8 cellular contexts compared by ENCODE assay signal in genomic region chr10:43421201-43421507, GRCh38. TPM values are rescaled to one million over a fixed set of nuclear protein-coding genes. Genes with fewer than 3 reads are reported as not detected.
DNase-seq lines count a peak whose midpoint lies in the region; ATAC-seq and TF ChIP-seq lines count a peak whose summit lies in the region.

No MANE protein-coding gene starts in this region.

- H4K8ac ChIP-seq in mesendoderm (ENCODE audit: low read depth, low read length) = no peak overlapping the region

- H3K27ac Mint-ChIP-seq in stimulated activated naive CD8-positive, alpha-beta T cell treated with anti-CD3 and anti-CD28 coated beads, Interleukin-15, Interleukin-2, amounts not matched to agents 100 ng/mL and 50 ng/mL, for 24 hours = peak overlapping the region; percentile 99

- H3K4me1 Mint-ChIP-seq in stimulated activated naive CD8-positive, alpha-beta T cell treated with anti-CD3 and anti-CD28 coated beads, Interleukin-15, Interleukin-2, amounts not matched to agents 100 ng/mL and 50 ng/mL, for 24 hours (ENCODE audit: low read depth) = peaks cover 57% of the 10 kb centered on the region

- DNase-seq in stimulated activated naive CD8-positive, alpha-beta T cell treated with anti-CD3 and anti-CD28 coated beads, Interleukin-15, Interleukin-2, amounts not matched to agents 100 U/mL and 50 U/mL, for 24 hours = no peak
- no peak for DNase-seq in body of pancreas
- DNase-seq in mesendoderm = no peak
- no peak for DNase-seq in middle frontal gyrus (ENCODE audit: extremely low spot score, low spot score)
- no peak for DNase-seq in HAP-1 (ENCODE audit: low spot score in 2 of 2)
- no peak for DNase-seq in superior temporal gyrus (ENCODE audit: extremely low spot score)
- DNase-seq in T-helper 9 cell = no peak

- H3K4me1 ChIP-seq in body of pancreas = peaks cover 15% of the 10 kb centered on the region
- H3K4me1 ChIP-seq in mesendoderm (ENCODE audit: control insufficient read depth, low read depth, low read length) = no peaks in the 10 kb centered on the region
- H3K4me1 ChIP-seq in HAP-1 = peaks cover 12% of the 10 kb centered on the region

- peak overlapping the region; percentile 73 for H3K23ac ChIP-seq in mesendoderm (ENCODE audit: low read length)

- H3K4me3 Mint-ChIP-seq in stimulated activated naive CD8-positive, alpha-beta T cell treated with anti-CD3 and anti-CD28 coated beads, Interleukin-15, Interleukin-2, amounts not matched to agents 100 ng/mL and 50 ng/mL, for 24 hours = peak overlapping the region; percentile 89

- peak overlapping the region; percentile 19 for H3K4me2 ChIP-seq in mesendoderm (ENCODE audit: low read length)

- peak overlapping the region; percentile 63 for H3K9ac ChIP-seq in mesendoderm (ENCODE audit: low read length)

- in situ Hi-C loops in HAP-1 (cut with MboI; ENCODE audit: low sequenced_read_pairs) = no loop called here

- no peak overlapping the region for H2BK5ac ChIP-seq in mesendoderm (ENCODE audit: low read length)

- H3K36me3 Mint-ChIP-seq in stimulated activated naive CD8-positive, alpha-beta T cell treated with anti-CD3 and anti-CD28 coated beads, Interleukin-15, Interleukin-2, amounts not matched to agents 100 ng/mL and 50 ng/mL, for 24 hours (ENCODE audit: low read depth) = no peaks in the 10 kb centered on the region

- intact Hi-C loops in body of pancreas (cut with DNase I) = no loop called here

- no peaks in the 10 kb centered on the region for H3K9me3 Mint-ChIP-seq in stimulated activated naive CD8-positive, alpha-beta T cell treated with anti-CD3 and anti-CD28 coated beads, Interleukin-15, Interleukin-2, amounts not matched to agents 100 ng/mL and 50 ng/mL, for 24 hours

- peak overlapping the region; percentile 91 for H3K56ac ChIP-seq in mesendoderm (ENCODE audit: low read length)

- H2BK15ac ChIP-seq in mesendoderm (replicated peaks; ENCODE audit: low read depth) = no peak overlapping the region

- TF ChIP-seq CTCF in body of pancreas (IDR thresholded peaks at IDR 0.05) = no peak

- no peak overlapping the region for H2BK120ac ChIP-seq in mesendoderm (ENCODE audit: low read depth, low read length)

- H3K18ac ChIP-seq in mesendoderm (ENCODE audit: low read length) = no peak overlapping the region

- H3K27me3 ChIP-seq in body of pancreas (no peaks in the 10 kb centered on the region), mesendoderm (ENCODE audit: insufficient read depth, low read length, poor library complexity) (no peaks in the 10 kb centered on the region), HAP-1 (ENCODE audit: low read depth) (no peaks in the 10 kb centered on the region)

- no peak for TF ChIP-seq POLR2A in body of pancreas (IDR thresholded peaks at IDR 0.05)

- 11 to 22% methylated on average over 3 to 4 of the region's 4 CpGs for whole genome bisulfite sequencing in body of pancreas, 2 donors
- WGBS in mesendoderm (ENCODE audit: extremely low coverage, insufficient coverage, low lambda C conversion rate) = no CpG with 5 or more reads among the region's 4 CpGs

- peak overlapping the region in 1 of 2 donors; percentile 20 for H3K4me3 ChIP-seq in body of pancreas
- H3K4me3 ChIP-seq in mesendoderm (ENCODE audit: low read length) = no peak overlapping the region
- H3K4me3 ChIP-seq in HAP-1 = no peak overlapping the region

- no peak overlapping the region for H3K4ac ChIP-seq in mesendoderm (ENCODE audit: low read depth, low read length)

- H3K36me3 ChIP-seq in body of pancreas (replicated peaks in 1 of 2; ENCODE audit: insufficient read depth in 1 of 2, low read depth in 2 of 2) = no peaks in the 10 kb centered on the region
- no peaks in the 10 kb centered on the region for H3K36me3 ChIP-seq in mesendoderm (ENCODE audit: control insufficient read depth, insufficient read depth, low read length)
- no peaks in the 10 kb centered on the region for H3K36me3 ChIP-seq in HAP-1 (replicated peaks)

- H3K27ac ChIP-seq in body of pancreas (peak overlapping the region; percentile 92 to 99 (median 95)), mesendoderm (ENCODE audit: low read depth, low read length) (no peak overlapping the region)

- H3K27me3 Mint-ChIP-seq in stimulated activated naive CD8-positive, alpha-beta T cell treated with anti-CD3 and anti-CD28 coated beads, Interleukin-15, Interleukin-2, amounts not matched to agents 100 ng/mL and 50 ng/mL, for 24 hours = no peaks in the 10 kb centered on the region

- H3K79me1 ChIP-seq in mesendoderm (ENCODE audit: low read length) = no peaks in the 10 kb centered on the region

- H4K5ac ChIP-seq in mesendoderm (ENCODE audit: low read length) = no peak overlapping the region

- H3K9me3 ChIP-seq in body of pancreas (no peaks in the 10 kb centered on the region), HAP-1 (no peaks in the 10 kb centered on the region)

- ATAC-seq in stimulated activated naive CD8-positive, alpha-beta T cell treated with anti-CD3 and anti-CD28 coated beads, Interleukin-15, Interleukin-2, amounts not matched to agents 100 U/mL and 50 U/mL, for 24 hours = no peak
- ATAC-seq in body of pancreas = no peak

- H2AK5ac ChIP-seq in mesendoderm (ENCODE audit: low read length) = no peak overlapping the region

- H3K79me2 ChIP-seq in mesendoderm (ENCODE audit: control insufficient read depth, insufficient read depth, low read length) = no peaks in the 10 kb centered on the region

RNA-seq across cellular contexts. Expression of gene HNRNPF, which starts 12.2 kb away (rescaled TPM):
- total RNA-seq in body of pancreas = 10 to 100 TPM; 33.6 to 80.9 TPM
- polyA plus RNA-seq in mesendoderm (2013, experiment 1 of 2) = 258 TPM
- 258 TPM for polyA plus RNA-seq in mesendoderm (2013, experiment 2 of 2)

RNA-seq across cellular contexts. Expression of gene ZNF487, which starts 15.8 kb away (rescaled TPM):
- 1 to 10 TPM; 1.6 to 7.5 TPM for total RNA-seq in body of pancreas
- polyA plus RNA-seq in mesendoderm (2013, experiment 1 of 2) = 1.2 TPM
- polyA plus RNA-seq in mesendoderm (2013, experiment 2 of 2) = 1.1 TPM

RNA-seq across cellular contexts. Expression of gene FXYD4, which starts 49.7 kb away (rescaled TPM):
- not detected for total RNA-seq in body of pancreas
- not detected for polyA plus RNA-seq in mesendoderm (2013, experiment 1 of 2)
- 0.13 TPM for polyA plus RNA-seq in mesendoderm (2013, experiment 2 of 2)
